ENCODE assay signal across 1 cellular context in the genomic region with DNA sequence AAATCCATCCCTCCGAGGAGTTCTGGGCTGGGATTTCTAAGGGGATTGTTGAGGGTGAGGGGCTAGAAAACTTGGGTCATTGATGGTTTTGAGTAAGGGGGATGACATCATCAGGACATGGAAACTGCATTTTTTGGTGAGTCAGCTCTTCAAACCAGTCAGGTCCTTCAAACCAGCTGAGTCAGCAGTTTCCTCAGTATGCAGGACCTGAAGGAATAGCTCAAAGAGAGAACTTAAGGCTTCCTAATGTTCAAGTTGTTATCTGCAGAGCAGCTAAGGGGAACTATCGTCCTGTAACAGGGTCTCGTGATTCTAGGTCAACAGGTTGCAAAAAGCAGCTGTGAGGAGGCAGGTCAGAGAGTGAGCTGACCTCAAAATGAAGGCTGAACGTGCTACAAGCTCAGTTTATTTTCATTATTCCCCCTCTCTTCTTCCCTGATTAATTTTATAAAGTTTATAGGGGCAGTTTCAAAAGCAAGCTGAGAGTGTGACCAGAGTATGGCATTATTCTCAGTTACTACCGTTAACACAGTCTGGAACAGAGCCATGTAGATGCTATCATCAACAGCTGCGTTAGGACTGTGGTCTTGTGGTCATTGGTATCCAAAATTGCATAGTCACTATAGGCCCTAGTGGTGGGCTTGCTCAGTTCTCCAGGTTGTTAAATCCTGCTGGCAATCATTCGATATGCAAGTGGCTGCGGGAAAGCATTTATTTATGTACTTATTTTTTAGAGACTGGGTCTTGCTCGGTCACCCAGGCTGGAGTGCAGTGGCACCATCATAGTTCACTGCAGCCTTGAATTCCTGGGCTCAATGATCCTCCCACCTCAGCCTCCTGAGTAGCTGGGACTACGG.
TF ChIP-seq lines count a peak whose summit lies in the region.

No MANE protein-coding gene starts in this region.

TF ChIP-seq in GM23338, 12 proteins besides CTCF, POLR2A, EP300 and RAD21 (continued from another document):
- TF ChIP-seq, protein P1, sequence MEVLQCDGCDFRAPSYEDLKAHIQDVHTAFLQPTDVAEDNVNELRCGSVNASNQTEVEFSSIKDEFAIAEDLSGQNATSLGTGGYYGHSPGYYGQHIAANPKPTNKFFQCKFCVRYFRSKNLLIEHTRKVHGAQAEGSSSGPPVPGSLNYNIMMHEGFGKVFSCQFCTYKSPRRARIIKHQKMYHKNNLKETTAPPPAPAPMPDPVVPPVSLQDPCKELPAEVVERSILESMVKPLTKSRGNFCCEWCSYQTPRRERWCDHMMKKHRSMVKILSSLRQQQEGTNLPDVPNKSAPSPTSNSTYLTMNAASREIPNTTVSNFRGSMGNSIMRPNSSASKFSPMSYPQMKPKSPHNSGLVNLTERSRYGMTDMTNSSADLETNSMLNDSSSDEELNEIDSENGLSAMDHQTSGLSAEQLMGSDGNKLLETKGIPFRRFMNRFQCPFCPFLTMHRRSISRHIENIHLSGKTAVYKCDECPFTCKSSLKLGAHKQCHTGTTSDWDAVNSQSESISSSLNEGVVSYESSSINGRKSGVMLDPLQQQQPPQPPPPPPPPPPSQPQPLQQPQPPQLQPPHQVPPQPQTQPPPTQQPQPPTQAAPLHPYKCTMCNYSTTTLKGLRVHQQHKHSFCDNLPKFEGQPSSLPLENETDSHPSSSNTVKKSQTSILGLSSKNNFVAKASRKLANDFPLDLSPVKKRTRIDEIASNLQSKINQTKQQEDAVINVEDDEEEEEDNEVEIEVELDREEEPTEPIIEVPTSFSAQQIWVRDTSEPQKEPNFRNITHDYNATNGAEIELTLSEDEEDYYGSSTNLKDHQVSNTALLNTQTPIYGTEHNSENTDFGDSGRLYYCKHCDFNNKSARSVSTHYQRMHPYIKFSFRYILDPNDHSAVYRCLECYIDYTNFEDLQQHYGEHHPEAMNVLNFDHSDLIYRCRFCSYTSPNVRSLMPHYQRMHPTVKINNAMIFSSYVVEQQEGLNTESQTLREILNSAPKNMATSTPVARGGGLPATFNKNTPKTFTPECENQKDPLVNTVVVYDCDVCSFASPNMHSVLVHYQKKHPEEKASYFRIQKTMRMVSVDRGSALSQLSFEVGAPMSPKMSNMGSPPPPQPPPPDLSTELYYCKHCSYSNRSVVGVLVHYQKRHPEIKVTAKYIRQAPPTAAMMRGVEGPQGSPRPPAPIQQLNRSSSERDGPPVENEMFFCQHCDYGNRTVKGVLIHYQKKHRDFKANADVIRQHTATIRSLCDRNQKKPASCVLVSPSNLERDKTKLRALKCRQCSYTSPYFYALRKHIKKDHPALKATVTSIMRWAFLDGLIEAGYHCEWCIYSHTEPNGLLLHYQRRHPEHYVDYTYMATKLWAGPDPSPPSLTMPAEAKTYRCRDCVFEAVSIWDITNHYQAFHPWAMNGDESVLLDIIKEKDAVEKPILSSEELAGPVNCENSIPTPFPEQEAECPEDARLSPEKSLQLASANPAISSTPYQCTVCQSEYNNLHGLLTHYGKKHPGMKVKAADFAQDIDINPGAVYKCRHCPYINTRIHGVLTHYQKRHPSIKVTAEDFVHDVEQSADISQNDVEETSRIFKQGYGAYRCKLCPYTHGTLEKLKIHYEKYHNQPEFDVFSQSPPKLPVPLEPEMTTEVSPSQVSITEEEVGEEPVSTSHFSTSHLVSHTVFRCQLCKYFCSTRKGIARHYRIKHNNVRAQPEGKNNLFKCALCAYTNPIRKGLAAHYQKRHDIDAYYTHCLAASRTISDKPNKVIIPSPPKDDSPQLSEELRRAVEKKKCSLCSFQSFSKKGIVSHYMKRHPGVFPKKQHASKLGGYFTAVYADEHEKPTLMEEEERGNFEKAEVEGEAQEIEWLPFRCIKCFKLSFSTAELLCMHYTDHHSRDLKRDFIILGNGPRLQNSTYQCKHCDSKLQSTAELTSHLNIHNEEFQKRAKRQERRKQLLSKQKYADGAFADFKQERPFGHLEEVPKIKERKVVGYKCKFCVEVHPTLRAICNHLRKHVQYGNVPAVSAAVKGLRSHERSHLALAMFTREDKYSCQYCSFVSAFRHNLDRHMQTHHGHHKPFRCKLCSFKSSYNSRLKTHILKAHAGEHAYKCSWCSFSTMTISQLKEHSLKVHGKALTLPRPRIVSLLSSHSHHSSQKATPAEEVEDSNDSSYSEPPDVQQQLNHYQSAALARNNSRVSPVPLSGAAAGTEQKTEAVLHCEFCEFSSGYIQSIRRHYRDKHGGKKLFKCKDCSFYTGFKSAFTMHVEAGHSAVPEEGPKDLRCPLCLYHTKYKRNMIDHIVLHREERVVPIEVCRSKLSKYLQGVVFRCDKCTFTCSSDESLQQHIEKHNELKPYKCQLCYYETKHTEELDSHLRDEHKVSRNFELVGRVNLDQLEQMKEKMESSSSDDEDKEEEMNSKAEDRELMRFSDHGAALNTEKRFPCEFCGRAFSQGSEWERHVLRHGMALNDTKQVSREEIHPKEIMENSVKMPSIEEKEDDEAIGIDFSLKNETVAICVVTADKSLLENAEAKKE (CRISPR knock-in tag; IDR thresholded peaks at IDR 0.05): no peak
- TF ChIP-seq CREB1 (CRISPR knock-in tag; IDR thresholded peaks at IDR 0.05; ENCODE audit: low read depth) (no peak), EZH2 (IDR thresholded peaks at IDR 0.05; ENCODE audit: low read depth, unreplicated experiment) (no peak), JUNB (IDR thresholded peaks at IDR 0.05; ENCODE audit: unreplicated experiment) (no peak)
- TF ChIP-seq, protein P2, sequence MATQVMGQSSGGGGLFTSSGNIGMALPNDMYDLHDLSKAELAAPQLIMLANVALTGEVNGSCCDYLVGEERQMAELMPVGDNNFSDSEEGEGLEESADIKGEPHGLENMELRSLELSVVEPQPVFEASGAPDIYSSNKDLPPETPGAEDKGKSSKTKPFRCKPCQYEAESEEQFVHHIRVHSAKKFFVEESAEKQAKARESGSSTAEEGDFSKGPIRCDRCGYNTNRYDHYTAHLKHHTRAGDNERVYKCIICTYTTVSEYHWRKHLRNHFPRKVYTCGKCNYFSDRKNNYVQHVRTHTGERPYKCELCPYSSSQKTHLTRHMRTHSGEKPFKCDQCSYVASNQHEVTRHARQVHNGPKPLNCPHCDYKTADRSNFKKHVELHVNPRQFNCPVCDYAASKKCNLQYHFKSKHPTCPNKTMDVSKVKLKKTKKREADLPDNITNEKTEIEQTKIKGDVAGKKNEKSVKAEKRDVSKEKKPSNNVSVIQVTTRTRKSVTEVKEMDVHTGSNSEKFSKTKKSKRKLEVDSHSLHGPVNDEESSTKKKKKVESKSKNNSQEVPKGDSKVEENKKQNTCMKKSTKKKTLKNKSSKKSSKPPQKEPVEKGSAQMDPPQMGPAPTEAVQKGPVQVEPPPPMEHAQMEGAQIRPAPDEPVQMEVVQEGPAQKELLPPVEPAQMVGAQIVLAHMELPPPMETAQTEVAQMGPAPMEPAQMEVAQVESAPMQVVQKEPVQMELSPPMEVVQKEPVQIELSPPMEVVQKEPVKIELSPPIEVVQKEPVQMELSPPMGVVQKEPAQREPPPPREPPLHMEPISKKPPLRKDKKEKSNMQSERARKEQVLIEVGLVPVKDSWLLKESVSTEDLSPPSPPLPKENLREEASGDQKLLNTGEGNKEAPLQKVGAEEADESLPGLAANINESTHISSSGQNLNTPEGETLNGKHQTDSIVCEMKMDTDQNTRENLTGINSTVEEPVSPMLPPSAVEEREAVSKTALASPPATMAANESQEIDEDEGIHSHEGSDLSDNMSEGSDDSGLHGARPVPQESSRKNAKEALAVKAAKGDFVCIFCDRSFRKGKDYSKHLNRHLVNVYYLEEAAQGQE (IDR thresholded peaks at IDR 0.05; ENCODE audit: unreplicated experiment): no peak
